In genomic region chr11:124763156-124763947, GRCh38 we compare ENCODE assay signal across 9 cellular contexts. TPM values are rescaled to one million over a fixed set of nuclear protein-coding genes. Genes with fewer than 3 reads are reported as not detected.
A peak's percentile ranks its signal among the peaks of the same experiment; 100 is the strongest.
DNase-seq lines count a peak whose midpoint lies in the region; ATAC-seq and TF ChIP-seq lines count a peak whose summit lies in the region.
"Had no signal": no experiment of that assay in that cellular context is flagged by ENCODE, and none has a peak within 500 bp of the region (broad histone marks: within the 10 kb centered on the region; RNA-seq: fewer than 3 reads in every experiment).

No MANE protein-coding gene starts in this region.

- DNase-seq in DMS153 (lab: John Stamatoyannopoulos, UW) (peak; percentile 57), NCI-H524 (lab: John Stamatoyannopoulos, UW) (peak; percentile 52 to 79), right lobe of liver (peak; percentile 82 to 88 (median 85))
- DNase-seq in activated CD4-positive, alpha-beta T cell treated with anti-CD3 and anti-CD28 coated beads, Interleukin-2, amount 10 ng/mL, durations not matched to agents 7 days and 5 days: peak; percentile 87
- peak; percentile 73 to 85 (median 73) for DNase-seq in stimulated activated CD4-positive, alpha-beta T cell treated with anti-CD3 and anti-CD28 coated beads, TNF-alpha, amount 100 ng/mL, for 24 hours (ENCODE audit: low read depth in 3 of 3)

- peaks cover 0 to 14% (median 0%) of the 10 kb centered on the region in 4 donors for H3K36me3 ChIP-seq in right lobe of liver

- CTCF ChIA-PET in activated CD4-positive, alpha-beta T cell treated with anti-CD3 and anti-CD28 coated beads, Interleukin-2, amount 10 ng/mL, durations not matched to agents 7 days and 5 days (lab: Charles Lee): interaction anchor here (0.6 to 3.6 kb wide), 20 partner anchors 10 to 229 kb away, joined by 3 to 22 read pairs (median 4); partner anchors contain the start of genes MSANTD2, SIAE and SPA17

- ATAC-seq in HG02885 (IDR thresholded peaks at IDR 0.05; ENCODE audit: poor library complexity, unreplicated experiment): peak; percentile 19
- peak; percentile 46 to 68 (median 55) for ATAC-seq in right lobe of liver
- ATAC-seq in GM18520 (IDR thresholded peaks at IDR 0.05; ENCODE audit: unreplicated experiment): no peak

- peaks cover 0 to 26% (median 5%) of the 10 kb centered on the region in 4 donors for H3K4me1 ChIP-seq in right lobe of liver

- peak overlapping the region; percentile 53 to 55 (median 54) for H3K4me3 ChIP-seq in right lobe of liver

- WGBS in right lobe of liver (ENCODE audit: insufficient coverage, low coverage, low lambda C conversion rate, missing lambda C conversion rate): 4% methylated on average over 20 of the region's 21 CpGs

- no peaks in the 10 kb centered on the region for H3K9me3 Mint-ChIP-seq in activated CD4-positive, alpha-beta T cell treated with anti-CD3 and anti-CD28 coated beads, Interleukin-2, amount 10 ng/mL, durations not matched to agents 7 days and 5 days
- H3K9me3 Mint-ChIP-seq in dendritic cell treated with granulocyte-macrophage colony-stimulating factor and Interleukin-4, amounts not matched to agents 40 ng/mL and 50 ng/mL, for 4 days: no peaks in the 10 kb centered on the region

- peaks cover 8% of the 10 kb centered on the region for H3K36me3 Mint-ChIP-seq in activated CD4-positive, alpha-beta T cell treated with anti-CD3 and anti-CD28 coated beads, Interleukin-2, amount 10 ng/mL, durations not matched to agents 7 days and 5 days (ENCODE audit: low read depth)
- H3K36me3 Mint-ChIP-seq in dendritic cell treated with granulocyte-macrophage colony-stimulating factor and Interleukin-4, amounts not matched to agents 40 ng/mL and 50 ng/mL, for 4 days (ENCODE audit: low read depth): peaks cover 32% of the 10 kb centered on the region

- peaks cover 20% of the 10 kb centered on the region for H3K4me1 Mint-ChIP-seq in activated CD4-positive, alpha-beta T cell treated with anti-CD3 and anti-CD28 coated beads, Interleukin-2, amount 10 ng/mL, durations not matched to agents 7 days and 5 days
- H3K4me1 Mint-ChIP-seq in dendritic cell treated with granulocyte-macrophage colony-stimulating factor and Interleukin-4, amounts not matched to agents 40 ng/mL and 50 ng/mL, for 4 days (ENCODE audit: low read depth): peaks cover 45% of the 10 kb centered on the region

- no peaks in the 10 kb centered on the region for H3K9me3 ChIP-seq in right lobe of liver

- TF ChIP-seq POLR2A in right lobe of liver (IDR thresholded peaks at IDR 0.05): no peak

- H3K4me3 Mint-ChIP-seq in activated CD4-positive, alpha-beta T cell treated with anti-CD3 and anti-CD28 coated beads, Interleukin-2, amount 10 ng/mL, durations not matched to agents 7 days and 5 days: peak overlapping the region; percentile 85
- peak overlapping the region; percentile 96 for H3K4me3 Mint-ChIP-seq in dendritic cell treated with granulocyte-macrophage colony-stimulating factor and Interleukin-4, amounts not matched to agents 40 ng/mL and 50 ng/mL, for 4 days

- peaks cover 0 to 25% of the 10 kb centered on the region in 2 donors for H3K27me3 ChIP-seq in right lobe of liver

- peaks cover 31% of the 10 kb centered on the region for H3K27me3 Mint-ChIP-seq in activated CD4-positive, alpha-beta T cell treated with anti-CD3 and anti-CD28 coated beads, Interleukin-2, amount 10 ng/mL, durations not matched to agents 7 days and 5 days
- peaks cover 45% of the 10 kb centered on the region for H3K27me3 Mint-ChIP-seq in dendritic cell treated with granulocyte-macrophage colony-stimulating factor and Interleukin-4, amounts not matched to agents 40 ng/mL and 50 ng/mL, for 4 days

- intact Hi-C loops in dendritic cell treated with granulocyte-macrophage colony-stimulating factor and Interleukin-4, amounts not matched to agents 40 ng/mL and 50 ng/mL, for 4 days (cut with micrococcal nuclease): loop anchor here (1.0 to 5.0 kb wide), 2 partner anchors 34 to 94 kb away; no protein-coding TSS in a partner anchor
- intact Hi-C loops in right lobe of liver (cut with DNase I): loop anchor here (5.0 kb wide), 1 partner anchor 91 kb away; the partner anchor contains the start of genes SIAE (in 2 of the 2) and SPA17 (in 2 of the 2)

- H3K27ac Mint-ChIP-seq in activated CD4-positive, alpha-beta T cell treated with anti-CD3 and anti-CD28 coated beads, Interleukin-2, amount 10 ng/mL, durations not matched to agents 7 days and 5 days: peak overlapping the region; percentile 7
- peak overlapping the region; percentile 42 for H3K27ac Mint-ChIP-seq in dendritic cell treated with granulocyte-macrophage colony-stimulating factor and Interleukin-4, amounts not matched to agents 40 ng/mL and 50 ng/mL, for 4 days

- peak overlapping the region in 2 of 3 donors; percentile 29 to 53 for H3K27ac ChIP-seq in right lobe of liver

- POLR2A ChIA-PET in activated CD4-positive, alpha-beta T cell treated with anti-CD3 and anti-CD28 coated beads, Interleukin-2, amount 10 ng/mL, durations not matched to agents 7 days and 5 days (lab: Charles Lee): interaction anchor here (0.6 kb wide), 1 partner anchor 37 kb away, joined by 5 read pairs; the partner anchor contains the start of gene MSANTD2

- TF ChIP-seq CTCF in right lobe of liver (IDR thresholded peaks at IDR 0.05): peak; percentile 67 to 73 (median 70)

RNA-seq across cellular contexts. Expression of gene ESAM, which starts 1.3 kb away (rescaled TPM):
- under 1 TPM; 0.19 to 0.45 TPM for total RNA-seq in activated CD4-positive, alpha-beta T cell treated with anti-CD3 and anti-CD28 coated beads, Interleukin-2, amount 10 ng/mL, durations not matched to agents 7 days and 5 days
- 10 to 100 TPM in 3 of 6 experiments, 1 to 10 TPM in 3; 6.1 to 15.3 (median 9.7) TPM for total RNA-seq in right lobe of liver

RNA-seq across cellular contexts. Expression of gene VSIG2, which starts 11.3 kb away (rescaled TPM):
- total RNA-seq in activated CD4-positive, alpha-beta T cell treated with anti-CD3 and anti-CD28 coated beads, Interleukin-2, amount 10 ng/mL, durations not matched to agents 7 days and 5 days: under 1 TPM in 1 of 2 experiments, not detected in 1; 0.22 TPM
- 1 to 10 TPM in 2 of 6 experiments, under 1 TPM in 3, not detected in 1; 0.68 to 1.4 (median 0.83) TPM for total RNA-seq in right lobe of liver
- total RNA-seq: frontal cortex had no signal

RNA-seq across cellular contexts. Expression of gene NRGN, which starts 23.6 kb away (rescaled TPM):
- total RNA-seq in activated CD4-positive, alpha-beta T cell treated with anti-CD3 and anti-CD28 coated beads, Interleukin-2, amount 10 ng/mL, durations not matched to agents 7 days and 5 days: 10 to 100 TPM in 1 of 2 experiments, 1 to 10 TPM in 1; 8.9 to 11.6 TPM
- 1 to 10 TPM in 3 of 6 experiments, under 1 TPM in 2, not detected in 1; 0.43 to 4.6 (median 1.4) TPM for total RNA-seq in right lobe of liver

RNA-seq across cellular contexts. Expression of gene MSANTD2, which starts 36.9 kb away (rescaled TPM):
- 10 to 100 TPM in 1 of 2 experiments, 1 to 10 TPM in 1; 9.5 to 10.5 TPM for total RNA-seq in activated CD4-positive, alpha-beta T cell treated with anti-CD3 and anti-CD28 coated beads, Interleukin-2, amount 10 ng/mL, durations not matched to agents 7 days and 5 days
- 1 to 10 TPM; 2.6 to 4.7 (median 3.6) TPM for total RNA-seq in right lobe of liver

Comparison
In these comparisons a context has a peak if more than half of its experiments do, and no peak if none do; other contexts are left out.
1. RNA of gene ESAM, which starts 1.3 kb away (total RNA-seq): 6.1 to 15.3 TPM in right lobe of liver; 0.19 to 0.45 TPM in activated CD4-positive, alpha-beta T cell treated with anti-CD3 and anti-CD28 coated beads, Interleukin-2, amount 10 ng/mL, durations not matched to agents 7 days and 5 days; every median in the first group is over 4 times any median in the second.
2. Peak in every context shown above with its lines, with median percentiles within 50 percentile points of each other: DNase-seq.